In genomic region chr9:21153688-21154608, GRCh38 we compare ENCODE assay signal across 9 cellular contexts. TPM values are rescaled to one million over a fixed set of nuclear protein-coding genes. Genes with fewer than 3 reads are reported as not detected.
DNase-seq lines count a peak whose midpoint lies in the region; ATAC-seq, FAIRE-seq and TF ChIP-seq lines count a peak whose summit lies in the region.
"Had no signal": no experiment of that assay in that cellular context is flagged by ENCODE, and none has a peak within 500 bp of the region (broad histone marks: within the 10 kb centered on the region; RNA-seq: fewer than 3 reads in every experiment).

No MANE protein-coding gene starts in this region.

- TF ChIP-seq CTCF in CD4-positive, alpha-beta T cell (IDR thresholded peaks at IDR 0.05) = peak; percentile 23
- TF ChIP-seq CTCF in H1 (IDR thresholded peaks at IDR 0.05; ENCODE audit: control extremely low read depth in 1 of 3, insufficient read depth in 1 of 3, low read depth in 1 of 3, low read length in 3 of 3) (peak; percentile 16 to 53 (median 44)), osteoblast (IDR thresholded peaks at IDR 0.05; ENCODE audit: extremely low read depth, low read depth, low read length) (no peak)

- H4K8ac ChIP-seq in H1 (ENCODE audit: extremely low read depth, insufficient read depth, low read length) = no peak overlapping the region

- FAIRE-seq in H1 (lab: Jason Lieb, UNC) = no peak

- H3K4ac ChIP-seq in H1 (replicated peaks; ENCODE audit: insufficient read length, low read depth, low read length) = no peak overlapping the region

- H3K27ac Mint-ChIP-seq in CD4-positive, alpha-beta T cell = no peak overlapping the region
- H3K27ac Mint-ChIP-seq in activated T-helper 1 cell treated with anti-CD3 and anti-CD28 coated beads, Interleukin-12 subunit alpha, Interleukin-12 subunit beta, Interleukin-2, Interleukin-4 antibody, amounts not matched to agents 30 ng/mL and 10 ng/mL and 1 ng/mL, durations not matched to agents 14 hours and 24 hours and 36 hours = no peak overlapping the region

- H2BK120ac ChIP-seq in H1 (replicated peaks; ENCODE audit: low read depth, low read length) = no peak overlapping the region

- intact Hi-C loops in CD4-positive, alpha-beta T cell (cut with DNase I, micrococcal nuclease) = no loop called here
- intact Hi-C loops in activated T-helper 1 cell treated with anti-CD3 and anti-CD28 coated beads, Interleukin-12 subunit alpha, Interleukin-12 subunit beta, Interleukin-2, Interleukin-4 antibody, amounts not matched to agents 30 ng/mL and 10 ng/mL and 1 ng/mL, durations not matched to agents 14 hours and 24 hours and 36 hours (cut with micrococcal nuclease) = no loop called here

- peak overlapping the region; percentile 99 for H2AFZ ChIP-seq in H1 (ENCODE audit: low read length)
- H2AFZ ChIP-seq in osteoblast (ENCODE audit: low read length) = peak overlapping the region; percentile 56

- no peak overlapping the region for H3K4me3 ChIP-seq in H1 (ENCODE audit: extremely low read depth in 1 of 4, insufficient read depth in 2 of 4, low read depth in 3 of 4, low read length in 4 of 4)
- no peak overlapping the region for H3K4me3 ChIP-seq in osteoblast (ENCODE audit: insufficient read depth, low read length)

- peaks cover 2% of the 10 kb centered on the region for H3K4me1 Mint-ChIP-seq in CD4-positive, alpha-beta T cell (ENCODE audit: low read depth)
- H3K4me1 Mint-ChIP-seq in activated T-helper 1 cell treated with anti-CD3 and anti-CD28 coated beads, Interleukin-12 subunit alpha, Interleukin-12 subunit beta, Interleukin-2, Interleukin-4 antibody, amounts not matched to agents 30 ng/mL and 10 ng/mL and 1 ng/mL, durations not matched to agents 14 hours and 24 hours and 36 hours (ENCODE audit: low read depth) = peaks cover 10% of the 10 kb centered on the region

- H3K27me3 Mint-ChIP-seq in CD4-positive, alpha-beta T cell = no peaks in the 10 kb centered on the region
- peaks cover 10% of the 10 kb centered on the region for H3K27me3 Mint-ChIP-seq in activated T-helper 1 cell treated with anti-CD3 and anti-CD28 coated beads, Interleukin-12 subunit alpha, Interleukin-12 subunit beta, Interleukin-2, Interleukin-4 antibody, amounts not matched to agents 30 ng/mL and 10 ng/mL and 1 ng/mL, durations not matched to agents 14 hours and 24 hours and 36 hours (ENCODE audit: insufficient read depth)

- H3K27me3 ChIP-seq in CD4-positive, alpha-beta T cell (ENCODE audit: control insufficient read depth, insufficient read depth, low read length) = no peaks in the 10 kb centered on the region
- H3K27me3 ChIP-seq in H1 (replicated peaks in 1 of 4; ENCODE audit: control insufficient read depth in 3 of 4, extremely low read depth in 1 of 4, insufficient read depth in 3 of 4, low read length in 3 of 4) (no peaks in the 10 kb centered on the region; a peak in 1 of 7 replicates), osteoblast (ENCODE audit: insufficient read depth, low read length) (no peaks in the 10 kb centered on the region)

- no peak overlapping the region for H2BK5ac ChIP-seq in H1 (ENCODE audit: low read depth, low read length)

- no peak for ATAC-seq in CD4-positive, alpha-beta T cell (ENCODE audit: poor library complexity)
- ATAC-seq in GM18867 (IDR thresholded peaks at IDR 0.05; ENCODE audit: unreplicated experiment) = peak; percentile 91
- peak; percentile 76 for ATAC-seq in HG02973 (IDR thresholded peaks at IDR 0.05; ENCODE audit: unreplicated experiment)

- no peak overlapping the region for H3K23ac ChIP-seq in H1 (ENCODE audit: insufficient read length)

- POLR2A ChIA-PET in CD4-positive, alpha-beta T cell (lab: Charles Lee) = interaction anchor here (0.6 kb wide), 2 partner anchors 29 to 896 kb away, joined by 3 read pairs; no protein-coding TSS in a partner anchor
- POLR2A ChIA-PET in H1 (lab: Charles Lee; ENCODE audit: partially characterized antibody) = no interaction called here

- no peak overlapping the region for H3K14ac ChIP-seq in H1 (ENCODE audit: insufficient read length)

- no peak overlapping the region for H2BK12ac ChIP-seq in H1 (ENCODE audit: low read depth, low read length)

- no peak overlapping the region for H3K9ac ChIP-seq in H1 (replicated peaks in 1 of 4; ENCODE audit: extremely low read depth in 1 of 4, low read depth in 3 of 4, low read length in 3 of 4)

- TF ChIP-seq POLR2A in H1 (IDR thresholded peaks at IDR 0.05; ENCODE audit: control extremely low read depth in 1 of 2, low read depth in 2 of 2, low read length in 2 of 2) = no peak

- H4K20me1 ChIP-seq in H1 (replicated peaks in 1 of 2; ENCODE audit: control insufficient read depth in 1 of 2, insufficient read depth in 2 of 2, low read length in 2 of 2) (no peaks in the 10 kb centered on the region), osteoblast (ENCODE audit: insufficient read depth, low read length) (no peaks in the 10 kb centered on the region)

- H3K79me2 ChIP-seq in H1 (ENCODE audit: control insufficient read depth in 1 of 2, insufficient read depth in 2 of 2, low read length in 2 of 2) = no peaks in the 10 kb centered on the region
- no peaks in the 10 kb centered on the region for H3K79me2 ChIP-seq in osteoblast (ENCODE audit: insufficient read depth, low read length)

- no peaks in the 10 kb centered on the region for H3K23me2 ChIP-seq in H1 (ENCODE audit: low read depth, low read length)

- TF ChIP-seq RAD21 in H1 (IDR thresholded peaks at IDR 0.05 in 1 of 2, conservative IDR thresholded peaks at IDR 0.05 in 1 of 2; ENCODE audit: low read depth in 2 of 2, low read length in 2 of 2) = peak; percentile 54 to 57

- H3K79me1 ChIP-seq in H1 (ENCODE audit: low read depth, low read length) = no peaks in the 10 kb centered on the region

- no peak overlapping the region for H2BK20ac ChIP-seq in H1 (ENCODE audit: low read length)

- H3K4me1 ChIP-seq in H1 (replicated peaks in 1 of 4; ENCODE audit: control insufficient read depth in 3 of 4, insufficient read depth in 4 of 4, low read length in 3 of 4) (no peaks in the 10 kb centered on the region), osteoblast (ENCODE audit: insufficient read depth, low read length) (peaks cover 9% of the 10 kb centered on the region)

- no peak overlapping the region; the same call in 1 of the 2 replicates for H3K18ac ChIP-seq in H1 (ENCODE audit: extremely low read depth, low read length)

- H3K4me3 Mint-ChIP-seq in CD4-positive, alpha-beta T cell = no peak overlapping the region
- H3K4me3 Mint-ChIP-seq in activated T-helper 1 cell treated with anti-CD3 and anti-CD28 coated beads, Interleukin-12 subunit alpha, Interleukin-12 subunit beta, Interleukin-2, Interleukin-4 antibody, amounts not matched to agents 30 ng/mL and 10 ng/mL and 1 ng/mL, durations not matched to agents 14 hours and 24 hours and 36 hours = no peak overlapping the region

- H3K27ac ChIP-seq in CD4-positive, alpha-beta T cell (ENCODE audit: low read depth, low read length) = no peak overlapping the region
- H3K27ac ChIP-seq in H1 (ENCODE audit: low read depth, low read length) (no peak overlapping the region), osteoblast (ENCODE audit: low read depth, low read length) (no peak overlapping the region)

- no peak overlapping the region for H4K91ac ChIP-seq in H1 (replicated peaks; ENCODE audit: insufficient read length, low read length)

- no peaks in the 10 kb centered on the region for H3K9me3 ChIP-seq in CD4-positive, alpha-beta T cell (ENCODE audit: control insufficient read depth, low read length)
- H3K9me3 ChIP-seq in H1 (ENCODE audit: insufficient read depth in 2 of 2, low read depth in 1 of 2, low read length in 1 of 2) = no peaks in the 10 kb centered on the region
- H3K9me3 ChIP-seq in osteoblast (ENCODE audit: low read depth, low read length) = no peaks in the 10 kb centered on the region

- CTCF ChIA-PET in CD4-positive, alpha-beta T cell (lab: Charles Lee) = no interaction called here
- CTCF ChIA-PET in H1 (lab: Charles Lee; ENCODE audit: partially characterized antibody) = interaction anchor here (0.6 to 1.9 kb wide), 10 partner anchors 10 to 691 kb away, joined by 3 to 10 read pairs (median 6); partner anchors contain the start of gene IFNW1

- H3K9me3 Mint-ChIP-seq in CD4-positive, alpha-beta T cell = no peaks in the 10 kb centered on the region
- peaks cover 3% of the 10 kb centered on the region for H3K9me3 Mint-ChIP-seq in activated T-helper 1 cell treated with anti-CD3 and anti-CD28 coated beads, Interleukin-12 subunit alpha, Interleukin-12 subunit beta, Interleukin-2, Interleukin-4 antibody, amounts not matched to agents 30 ng/mL and 10 ng/mL and 1 ng/mL, durations not matched to agents 14 hours and 24 hours and 36 hours

- H3K4me2 ChIP-seq in H1 (ENCODE audit: insufficient read depth in 1 of 2, low read depth in 2 of 2, low read length in 2 of 2) (peak overlapping the region in 1 of 2 experiments; percentile 37; a peak in 2 of 4 replicates), osteoblast (ENCODE audit: insufficient read depth, low read length) (peak overlapping the region; percentile 37)

- H3K36me3 Mint-ChIP-seq in CD4-positive, alpha-beta T cell (ENCODE audit: low read depth) = no peaks in the 10 kb centered on the region
- H3K36me3 Mint-ChIP-seq in activated T-helper 1 cell treated with anti-CD3 and anti-CD28 coated beads, Interleukin-12 subunit alpha, Interleukin-12 subunit beta, Interleukin-2, Interleukin-4 antibody, amounts not matched to agents 30 ng/mL and 10 ng/mL and 1 ng/mL, durations not matched to agents 14 hours and 24 hours and 36 hours (ENCODE audit: low read depth) = peaks cover 1% of the 10 kb centered on the region

- no peak overlapping the region for H2AK5ac ChIP-seq in H1 (ENCODE audit: low read depth, low read length)

- no peak overlapping the region for H4K5ac ChIP-seq in H1 (ENCODE audit: insufficient read length, low read depth, low read length)

- no peak for DNase-seq in CD4-positive, alpha-beta T cell
- peak; percentile 2 for DNase-seq in NCI-H345 treated with DMSO at 0.1 percent for 48 hours (lab: John Stamatoyannopoulos, UW; ENCODE audit: unreplicated experiment)
- DNase-seq in H1 (ENCODE audit: low read depth in 1 of 2, low spot score in 2 of 2) = no peak
- DNase-seq in osteoblast (ENCODE audit: insufficient read length, low spot score, missing footprints) = peak; percentile 54
- no peak for DNase-seq in activated T-helper 1 cell treated with anti-CD3 and anti-CD28 coated beads, Interleukin-12 subunit alpha, Interleukin-12 subunit beta, Interleukin-2, Interleukin-4 antibody, amounts not matched to agents 30 ng/mL and 10 ng/mL and 1 ng/mL, durations not matched to agents 14 hours and 24 hours and 36 hours (ENCODE audit: low spot score)
- no peak for DNase-seq in NCI-H187 treated with DMSO at 0.1 percent for 48 hours (lab: John Stamatoyannopoulos, UW)

- no peak overlapping the region for H2BK15ac ChIP-seq in H1 (ENCODE audit: low read length)

- WGBS in H1 (ENCODE audit: extremely low coverage in 1 of 2, insufficient coverage in 1 of 2, insufficient read length in 1 of 2, insufficient replicate concordance in 2 of 2, low coverage in 1 of 2, low lambda C conversion rate in 2 of 2, missing lambda C conversion rate in 1 of 2), 2 experiments = 14% methylated on average over 5 of the region's 5 CpGs; no CpG with 5 or more reads in 1 of the 2 experiments

- H3K36me3 ChIP-seq in H1 (ENCODE audit: control insufficient read depth in 2 of 4, insufficient read depth in 4 of 4, low read length in 3 of 4) = no peaks in the 10 kb centered on the region
- no peaks in the 10 kb centered on the region for H3K36me3 ChIP-seq in osteoblast (ENCODE audit: insufficient read depth, low read length)

- TF ChIP-seq EP300 in H1 (IDR thresholded peaks at IDR 0.05; ENCODE audit: borderline replicate concordance in 1 of 2, low read depth in 2 of 2, low read length in 2 of 2) = no peak

- H3K56ac ChIP-seq in H1 (replicated peaks; ENCODE audit: insufficient read length, low read depth, low read length) = no peak overlapping the region

RNA-seq across cellular contexts. Expression of gene IFNW1, which starts 12.3 kb away (rescaled TPM):
- total RNA-seq in CD4-positive, alpha-beta T cell = not detected
- total RNA-seq in H1 (2021; fragmentation: NEBNext Ultra II Directional; extraction: Animal tissue kit (Norgen Biotek cat#: 25700)) = not detected in 2 replicates
- not detected in 2 replicates for polyA plus RNA-seq in H1 (2011; rRNA removed)
- not detected for polyA plus RNA-seq in H1 (2011; cell fraction: cytosol; rRNA removed)
- not detected for polyA plus RNA-seq in H1 (2011; cell fraction: nucleus; rRNA removed)
- polyA plus RNA-seq in H1 (2012, experiment 1 of 2) = not detected in 4 replicates
- polyA plus RNA-seq in H1 (2012, experiment 2 of 2) = not detected
- not detected for polyA plus RNA-seq in H1 (2013, experiment 1 of 2)
- polyA plus RNA-seq in H1 (2013, experiment 2 of 2) = not detected
- not detected in 2 replicates for polyA minus RNA-seq in H1 (2011; rRNA and poly(A)+ RNA removed)
- not detected for polyA minus RNA-seq in H1 (2011; cell fraction: cytosol; rRNA and poly(A)+ RNA removed)
- not detected for polyA minus RNA-seq in H1 (2011; cell fraction: nucleus; rRNA and poly(A)+ RNA removed)
- not detected in 2 replicates for total RNA-seq in osteoblast
- total RNA-seq in activated T-helper 1 cell treated with anti-CD3 and anti-CD28 coated beads, Interleukin-12 subunit alpha, Interleukin-12 subunit beta, Interleukin-2, Interleukin-4 antibody, amounts not matched to agents 30 ng/mL and 10 ng/mL and 1 ng/mL, durations not matched to agents 14 hours and 24 hours and 36 hours = not detected in 2 replicates
- polyA plus RNA-seq: esophagus had no signal

RNA-seq across cellular contexts. Expression of gene IFNA21, which starts 12.5 kb away (rescaled TPM):
- not detected for total RNA-seq in CD4-positive, alpha-beta T cell
- total RNA-seq in H1 (2021; fragmentation: NEBNext Ultra II Directional; extraction: Animal tissue kit (Norgen Biotek cat#: 25700)) = not detected in 2 replicates
- not detected in 2 replicates for polyA plus RNA-seq in H1 (2011; rRNA removed)
- polyA plus RNA-seq in H1 (2011; cell fraction: cytosol; rRNA removed) = not detected
- polyA plus RNA-seq in H1 (2011; cell fraction: nucleus; rRNA removed) = not detected
- polyA plus RNA-seq in H1 (2012, experiment 1 of 2) = not detected in 4 replicates
- not detected for polyA plus RNA-seq in H1 (2012, experiment 2 of 2)
- polyA plus RNA-seq in H1 (2013, experiment 1 of 2) = not detected
- not detected for polyA plus RNA-seq in H1 (2013, experiment 2 of 2)
- polyA minus RNA-seq in H1 (2011; rRNA and poly(A)+ RNA removed) = not detected in 2 replicates
- polyA minus RNA-seq in H1 (2011; cell fraction: cytosol; rRNA and poly(A)+ RNA removed) = not detected
- not detected for polyA minus RNA-seq in H1 (2011; cell fraction: nucleus; rRNA and poly(A)+ RNA removed)
- not detected in 2 replicates for total RNA-seq in osteoblast
- not detected in 2 replicates for total RNA-seq in activated T-helper 1 cell treated with anti-CD3 and anti-CD28 coated beads, Interleukin-12 subunit alpha, Interleukin-12 subunit beta, Interleukin-2, Interleukin-4 antibody, amounts not matched to agents 30 ng/mL and 10 ng/mL and 1 ng/mL, durations not matched to agents 14 hours and 24 hours and 36 hours
- polyA plus RNA-seq: esophagus had no signal

RNA-seq across cellular contexts. Expression of gene IFNA4, which starts 33.4 kb away (rescaled TPM):
- total RNA-seq in CD4-positive, alpha-beta T cell = not detected
- not detected in 2 replicates for total RNA-seq in H1 (2021; fragmentation: NEBNext Ultra II Directional; extraction: Animal tissue kit (Norgen Biotek cat#: 25700))
- polyA plus RNA-seq in H1 (2011; rRNA removed) = not detected in 2 replicates
- not detected for polyA plus RNA-seq in H1 (2011; cell fraction: cytosol; rRNA removed)
- not detected for polyA plus RNA-seq in H1 (2011; cell fraction: nucleus; rRNA removed)
- polyA plus RNA-seq in H1 (2012, experiment 1 of 2) = not detected in 4 replicates
- polyA plus RNA-seq in H1 (2012, experiment 2 of 2) = not detected
- polyA plus RNA-seq in H1 (2013, experiment 1 of 2) = not detected
- not detected for polyA plus RNA-seq in H1 (2013, experiment 2 of 2)
- not detected in 2 replicates for polyA minus RNA-seq in H1 (2011; rRNA and poly(A)+ RNA removed)
- polyA minus RNA-seq in H1 (2011; cell fraction: cytosol; rRNA and poly(A)+ RNA removed) = not detected
- polyA minus RNA-seq in H1 (2011; cell fraction: nucleus; rRNA and poly(A)+ RNA removed) = not detected
- total RNA-seq in osteoblast = not detected in 2 replicates
- total RNA-seq in activated T-helper 1 cell treated with anti-CD3 and anti-CD28 coated beads, Interleukin-12 subunit alpha, Interleukin-12 subunit beta, Interleukin-2, Interleukin-4 antibody, amounts not matched to agents 30 ng/mL and 10 ng/mL and 1 ng/mL, durations not matched to agents 14 hours and 24 hours and 36 hours = not detected in 2 replicates
- polyA plus RNA-seq: esophagus had no signal

RNA-seq across cellular contexts. Expression of gene IFNA7, which starts 48.1 kb away (rescaled TPM):
- not detected for total RNA-seq in CD4-positive, alpha-beta T cell
- not detected in 2 replicates for total RNA-seq in H1 (2021; fragmentation: NEBNext Ultra II Directional; extraction: Animal tissue kit (Norgen Biotek cat#: 25700))
- not detected in 2 replicates for polyA plus RNA-seq in H1 (2011; rRNA removed)
- polyA plus RNA-seq in H1 (2011; cell fraction: cytosol; rRNA removed) = not detected
- polyA plus RNA-seq in H1 (2011; cell fraction: nucleus; rRNA removed) = not detected
- polyA plus RNA-seq in H1 (2012, experiment 1 of 2) = not detected in 4 replicates
- not detected for polyA plus RNA-seq in H1 (2012, experiment 2 of 2)
- polyA plus RNA-seq in H1 (2013, experiment 1 of 2) = not detected
- not detected for polyA plus RNA-seq in H1 (2013, experiment 2 of 2)
- polyA minus RNA-seq in H1 (2011; rRNA and poly(A)+ RNA removed) = not detected in 2 replicates
- not detected for polyA minus RNA-seq in H1 (2011; cell fraction: cytosol; rRNA and poly(A)+ RNA removed)
- not detected for polyA minus RNA-seq in H1 (2011; cell fraction: nucleus; rRNA and poly(A)+ RNA removed)
- total RNA-seq in osteoblast = not detected in 2 replicates
- total RNA-seq in activated T-helper 1 cell treated with anti-CD3 and anti-CD28 coated beads, Interleukin-12 subunit alpha, Interleukin-12 subunit beta, Interleukin-2, Interleukin-4 antibody, amounts not matched to agents 30 ng/mL and 10 ng/mL and 1 ng/mL, durations not matched to agents 14 hours and 24 hours and 36 hours = not detected in 2 replicates
- polyA plus RNA-seq: esophagus had no signal

RNA-seq across cellular contexts. Expression of gene IFNA10, which starts 53.0 kb away (rescaled TPM):
- total RNA-seq in CD4-positive, alpha-beta T cell = not detected
- not detected in 2 replicates for total RNA-seq in H1 (2021; fragmentation: NEBNext Ultra II Directional; extraction: Animal tissue kit (Norgen Biotek cat#: 25700))
- not detected in 2 replicates for polyA plus RNA-seq in H1 (2011; rRNA removed)
- not detected for polyA plus RNA-seq in H1 (2011; cell fraction: cytosol; rRNA removed)
- polyA plus RNA-seq in H1 (2011; cell fraction: nucleus; rRNA removed) = not detected
- not detected in 4 replicates for polyA plus RNA-seq in H1 (2012, experiment 1 of 2)
- polyA plus RNA-seq in H1 (2012, experiment 2 of 2) = not detected
- polyA plus RNA-seq in H1 (2013, experiment 1 of 2) = not detected
- not detected for polyA plus RNA-seq in H1 (2013, experiment 2 of 2)
- not detected in 2 replicates for polyA minus RNA-seq in H1 (2011; rRNA and poly(A)+ RNA removed)
- not detected for polyA minus RNA-seq in H1 (2011; cell fraction: cytosol; rRNA and poly(A)+ RNA removed)
- polyA minus RNA-seq in H1 (2011; cell fraction: nucleus; rRNA and poly(A)+ RNA removed) = not detected
- not detected in 2 replicates for total RNA-seq in osteoblast
- not detected in 2 replicates for total RNA-seq in activated T-helper 1 cell treated with anti-CD3 and anti-CD28 coated beads, Interleukin-12 subunit alpha, Interleukin-12 subunit beta, Interleukin-2, Interleukin-4 antibody, amounts not matched to agents 30 ng/mL and 10 ng/mL and 1 ng/mL, durations not matched to agents 14 hours and 24 hours and 36 hours
- polyA plus RNA-seq: esophagus had no signal

Comparison
In these comparisons a context has a peak if more than half of its experiments do, and no peak if none do; other contexts are left out.
1. DNase-seq: peak in NCI-H345 treated with DMSO at 0.1 percent for 48 hours (single experiment) and osteoblast (single experiment); none in CD4-positive, alpha-beta T cell (0 of 10), H1 (0 of 2), activated T-helper 1 cell treated with anti-CD3 and anti-CD28 coated beads, Interleukin-12 subunit alpha, Interleukin-12 subunit beta, Interleukin-2, Interleukin-4 antibody, amounts not matched to agents 30 ng/mL and 10 ng/mL and 1 ng/mL, durations not matched to agents 14 hours and 24 hours and 36 hours (single experiment) and NCI-H187 treated with DMSO at 0.1 percent for 48 hours (single experiment).